Comparison of ENCODE assay signal across 9 cellular contexts in genomic region chr6:136790411-136791295, GRCh38. TPM values are rescaled to one million over a fixed set of nuclear protein-coding genes. Genes with fewer than 3 reads are reported as not detected.
DNase-seq lines count a peak whose midpoint lies in the region; ATAC-seq, FAIRE-seq and TF ChIP-seq lines count a peak whose summit lies in the region.
"Had no signal": no experiment of that assay in that cellular context is flagged by ENCODE, and none has a peak within 500 bp of the region (broad histone marks: within the 10 kb centered on the region; RNA-seq: fewer than 3 reads in every experiment).

No MANE protein-coding gene starts in this region.

- peak overlapping the region; percentile 87 for H3K4me3 Mint-ChIP-seq in chondrocyte (ENCODE audit: unreplicated experiment)
- H3K4me3 Mint-ChIP-seq in naive thymus-derived CD8-positive, alpha-beta T cell: peak overlapping the region; percentile 89 to 99 (median 91)

- H3K27me3 Mint-ChIP-seq in chondrocyte (ENCODE audit: low read depth): no peaks in the 10 kb centered on the region
- H3K27me3 Mint-ChIP-seq in naive thymus-derived CD8-positive, alpha-beta T cell: no peaks in the 10 kb centered on the region

- H3K9me3 Mint-ChIP-seq in chondrocyte (ENCODE audit: low read depth): no peaks in the 10 kb centered on the region
- H3K9me3 Mint-ChIP-seq in naive thymus-derived CD8-positive, alpha-beta T cell: no peaks in the 10 kb centered on the region

- TF ChIP-seq CTCF in BE2C (IDR thresholded peaks at IDR 0.05; ENCODE audit: low read depth, low read length) (no peak), chondrocyte (IDR thresholded peaks at IDR 0.05) (no peak)

- H3K9ac ChIP-seq in Karpas-422 (ENCODE audit: low read length): no peak overlapping the region; the same call in 1 of the 2 replicates

- peak overlapping the region; percentile 96 for H3K4me2 ChIP-seq in Karpas-422 (ENCODE audit: low read depth, low read length, poor library complexity, severe bottlenecking)

- H3K36me3 ChIP-seq in BE2C (no peaks in the 10 kb centered on the region), Karpas-422 (ENCODE audit: insufficient read depth, low read length) (no peaks in the 10 kb centered on the region)

- DNase-seq in BE2C: no peak
- no peak for DNase-seq in Karpas-422
- DNase-seq in chondrocyte (ENCODE audit: low spot score): no peak
- no peak for DNase-seq in naive thymus-derived CD8-positive, alpha-beta T cell
- no peak for DNase-seq in caudate nucleus (lab: John Stamatoyannopoulos, UW)
- DNase-seq in AG20443 (ENCODE audit: low spot score): no peak
- DNase-seq in RCC 7860 (ENCODE audit: low spot score): no peak

- no peaks in the 10 kb centered on the region for H3K9me3 ChIP-seq in BE2C
- no peaks in the 10 kb centered on the region for H3K9me3 ChIP-seq in Karpas-422 (ENCODE audit: low read length)

- no peaks in the 10 kb centered on the region for H3K9me2 ChIP-seq in Karpas-422 (replicated peaks; ENCODE audit: insufficient read depth, low read length)

- H3K4me3 ChIP-seq in BE2C (ENCODE audit: low read depth, low read length) (peak overlapping the region; percentile 87), Karpas-422 (ENCODE audit: low read length) (peak overlapping the region; percentile 76)

- H3K4me1 ChIP-seq in BE2C (no peaks in the 10 kb centered on the region), Karpas-422 (ENCODE audit: low read length) (peaks cover 28% of the 10 kb centered on the region)

- no peak overlapping the region for H2AFZ ChIP-seq in Karpas-422 (ENCODE audit: low read length)

- H3K79me2 ChIP-seq in Karpas-422 (ENCODE audit: low read length): no peaks in the 10 kb centered on the region

- H3K27me3 ChIP-seq in BE2C (no peaks in the 10 kb centered on the region), Karpas-422 (ENCODE audit: low read length) (no peaks in the 10 kb centered on the region; the same call in 1 of the 2 replicates)

- H3K4me1 Mint-ChIP-seq in chondrocyte (ENCODE audit: low read depth): peaks cover 39% of the 10 kb centered on the region
- H3K4me1 Mint-ChIP-seq in naive thymus-derived CD8-positive, alpha-beta T cell: peaks cover 18 to 56% (median 46%) of the 10 kb centered on the region in 4 donors

- H3K36me3 Mint-ChIP-seq in chondrocyte (ENCODE audit: low read depth): no peaks in the 10 kb centered on the region
- no peaks in the 10 kb centered on the region for H3K36me3 Mint-ChIP-seq in naive thymus-derived CD8-positive, alpha-beta T cell

- ATAC-seq in naive thymus-derived CD8-positive, alpha-beta T cell: no peak
- ATAC-seq in GM19455 (IDR thresholded peaks at IDR 0.05; ENCODE audit: unreplicated experiment): no peak

- no peak overlapping the region for H3K27ac ChIP-seq in Karpas-422 (ENCODE audit: low read length)
- no peak overlapping the region for H3K27ac ChIP-seq in caudate nucleus (ENCODE audit: low read depth, low read length)

- POLR2A ChIA-PET in naive thymus-derived CD8-positive, alpha-beta T cell (lab: Charles Lee): interaction anchor here (0.9 to 3.7 kb wide), 5 partner anchors 9 to 90 kb away, joined by 3 to 44 read pairs (median 6); partner anchors contain the start of gene PEX7

- H3K27ac Mint-ChIP-seq in chondrocyte (ENCODE audit: unreplicated experiment): peak overlapping the region; percentile 92
- H3K27ac Mint-ChIP-seq in naive thymus-derived CD8-positive, alpha-beta T cell: peak overlapping the region; percentile 66 to 94 (median 88)

- H4K20me1 ChIP-seq in Karpas-422 (ENCODE audit: insufficient read depth, low read depth, low read length): no peaks in the 10 kb centered on the region

- no peak for FAIRE-seq in RCC 7860 (lab: Jason Lieb, UNC)
- FAIRE-seq: colon had no signal

RNA-seq across cellular contexts. Expression of gene MAP3K5, which starts 1.6 kb away (rescaled TPM):
- polyA plus RNA-seq in BE2C (2012; ENCODE audit: insufficient read depth, insufficient read length, low read depth): 2.3 TPM
- 1.0 and 1.1 TPM in 2 replicates for total RNA-seq in Karpas-422 (2014; rRNA removed; shearing (Covaris generic); ENCODE audit: low replicate concordance)
- 2.1 to 5.1 TPM (median 4.6 TPM) in 3 replicates for total RNA-seq in chondrocyte
- total RNA-seq in naive thymus-derived CD8-positive, alpha-beta T cell: 1 to 10 TPM; 7.7 to 8.7 TPM
- 1 to 10 TPM; 3.0 to 4.5 (median 3.1) TPM for polyA plus RNA-seq in naive thymus-derived CD8-positive, alpha-beta T cell

RNA-seq across cellular contexts. Expression of gene PEX7, which starts 31.7 kb away (rescaled TPM):
- 16.8 TPM for polyA plus RNA-seq in BE2C (2012; ENCODE audit: insufficient read depth, insufficient read length, low read depth)
- 13.6 and 18.0 TPM in 2 replicates for total RNA-seq in Karpas-422 (2014; rRNA removed; shearing (Covaris generic); ENCODE audit: low replicate concordance)
- 6.2 to 7.0 TPM (median 6.8 TPM) in 3 replicates for total RNA-seq in chondrocyte
- 1 to 10 TPM; 5.8 to 6.9 TPM for total RNA-seq in naive thymus-derived CD8-positive, alpha-beta T cell
- polyA plus RNA-seq in naive thymus-derived CD8-positive, alpha-beta T cell: 1 to 10 TPM; 3.0 to 4.6 (median 4.2) TPM
